ENCODE assay signal across 20 cellular contexts in genomic region chr11:20037358-20037757, GRCh38.
DNase-seq lines count a peak whose midpoint lies in the region; ATAC-seq, FAIRE-seq and TF ChIP-seq lines count a peak whose summit lies in the region.
"Had no signal": no experiment of that assay in that cellular context is flagged by ENCODE, and none has a peak within 500 bp of the region (broad histone marks: within the 10 kb centered on the region; RNA-seq: fewer than 3 reads in every experiment).

No MANE protein-coding gene starts in this region.

- DNase-seq in HepG2 (ENCODE audit: low spot score): no peak
- no peak for DNase-seq in EL
- no peak for DNase-seq in middle frontal gyrus (ENCODE audit: extremely low spot score, low spot score)
- no peak for DNase-seq in thyroid gland
- no peak for DNase-seq in activated CD8-positive, alpha-beta T cell treated with anti-CD3 and anti-CD28 coated beads for 36 hours
- DNase-seq: activated CD4-positive, CD25-positive, alpha-beta regulatory T cell; activated CD8-positive, alpha-beta memory T cell treated with anti-CD3 and anti-CD28 coated beads, Interleukin-2, amount 50 U/mL, for 48 hours; BE2C; DND-41; heart right ventricle; islet precursor cell; KBM-7; mesendoderm; NCI-H1092; T-helper 2 cell had no signal

- peaks cover 3% of the 10 kb centered on the region for H3K27me3 Mint-ChIP-seq in activated CD8-positive, alpha-beta T cell treated with anti-CD3 and anti-CD28 coated beads for 36 hours

- H3K4me1 ChIP-seq in HepG2 (ENCODE audit: insufficient read depth, low read length) (peaks cover 74% of the 10 kb centered on the region), thyroid gland (peaks cover 16 to 19% of the 10 kb centered on the region in 2 donors)
- H3K4me1 ChIP-seq: BE2C had no signal

- WGBS in HepG2 (ENCODE audit: low lambda C conversion rate): 84% methylated on average over 2 of the region's 2 CpGs
- 56 to 57% methylated on average over 2 of the region's 2 CpGs for WGBS in thyroid gland, 2 donors

- TF ChIP-seq RAD21 in HepG2 (CRISPR knock-in tag; IDR thresholded peaks at IDR 0.05): no peak

- H3K4me3 ChIP-seq in HepG2 (replicated peaks in 1 of 3; ENCODE audit: insufficient read depth in 1 of 3, low read depth in 2 of 3, low read length in 3 of 3) (no peak overlapping the region), thyroid gland (replicated peaks in 1 of 3) (no peak overlapping the region)
- H3K4me3 ChIP-seq: heart right ventricle had no signal

- no peak overlapping the region for H3K9ac ChIP-seq in HepG2 (ENCODE audit: insufficient read depth, low read depth, low read length)

- no peaks in the 10 kb centered on the region for H3K9me3 Mint-ChIP-seq in activated CD8-positive, alpha-beta T cell treated with anti-CD3 and anti-CD28 coated beads for 36 hours
- H3K9me3 Mint-ChIP-seq: activated naive CD4-positive, alpha-beta T cell treated with anti-CD3 and anti-CD28 coated beads, Interleukin-2, amount 50 U/mL, for 72 hours had no signal

- POLR2A ChIA-PET in HepG2 (lab: Yijun Ruan, JAX): interaction anchor here (0.8 to 2.9 kb wide), 3 partner anchors 21 to 84 kb away, joined by 3 to 37 read pairs (median 4); no protein-coding TSS in a partner anchor
- POLR2A ChIA-PET in activated CD8-positive, alpha-beta T cell treated with anti-CD3 and anti-CD28 coated beads for 36 hours (lab: Charles Lee): no interaction called here

- H3K27me3 ChIP-seq in HepG2 (ENCODE audit: control insufficient read depth in 1 of 2, insufficient read depth in 2 of 2, low read length in 2 of 2) (no peaks in the 10 kb centered on the region), thyroid gland (no peaks in the 10 kb centered on the region)
- H3K27me3 ChIP-seq: BE2C, heart right ventricle had no signal

- H3K4me2 ChIP-seq in HepG2 (ENCODE audit: low read depth, low read length): no peak overlapping the region

- H2AFZ ChIP-seq in HepG2 (ENCODE audit: low read length): no peak overlapping the region

- no peak for TF ChIP-seq CTCF in HepG2 (CRISPR knock-in tag; IDR thresholded peaks at IDR 0.05)
- TF ChIP-seq CTCF in thyroid gland (IDR thresholded peaks at IDR 0.05): no peak
- TF ChIP-seq CTCF in activated CD8-positive, alpha-beta T cell treated with anti-CD3 and anti-CD28 coated beads for 36 hours (IDR thresholded peaks at IDR 0.05): no peak

- H3K36me3 Mint-ChIP-seq in activated CD8-positive, alpha-beta T cell treated with anti-CD3 and anti-CD28 coated beads for 36 hours (ENCODE audit: low read depth): no peaks in the 10 kb centered on the region
- H3K36me3 Mint-ChIP-seq: activated naive CD4-positive, alpha-beta T cell treated with anti-CD3 and anti-CD28 coated beads, Interleukin-2, amount 50 U/mL, for 72 hours had no signal

- H3K4me3 Mint-ChIP-seq in activated CD8-positive, alpha-beta T cell treated with anti-CD3 and anti-CD28 coated beads for 36 hours: no peak overlapping the region

- peaks cover 19 to 57% of the 10 kb centered on the region in 2 experiments for H3K36me3 ChIP-seq in HepG2 (replicated peaks in 1 of 2; ENCODE audit: control insufficient read depth in 1 of 2, insufficient read depth in 2 of 2, low read length in 2 of 2)
- H3K36me3 ChIP-seq in thyroid gland: no peaks in the 10 kb centered on the region
- H3K36me3 ChIP-seq: BE2C had no signal

- H3K27ac ChIP-seq in HepG2 (ENCODE audit: extremely low read length, insufficient read depth, low read length): peak overlapping the region; percentile 63
- peak overlapping the region in 1 of 3 donors; percentile 18 for H3K27ac ChIP-seq in thyroid gland
- H3K27ac ChIP-seq: heart right ventricle had no signal

- TF ChIP-seq EP300 in HepG2 (IDR thresholded peaks at IDR 0.05; ENCODE audit: low read depth in 2 of 2, low read length in 2 of 2) (no peak), HepG2 (CRISPR knock-in tag; IDR thresholded peaks at IDR 0.05; ENCODE audit: borderline replicate concordance) (no peak)

- no TSS peak for BruUV-seq in HepG2 (replicated peaks; lab: Mats Ljungman, UMichigan)

- TF ChIP-seq POLR2A in GM18505 (IDR thresholded peaks at IDR 0.05; ENCODE audit: borderline replicate concordance, extremely low read depth, insufficient read depth, insufficient read length) (no peak), HepG2 (IDR thresholded peaks at IDR 0.05; ENCODE audit: insufficient read depth in 1 of 2, low read depth in 2 of 2, low read length in 2 of 2) (no peak), thyroid gland (IDR thresholded peaks at IDR 0.05) (no peak)

- H3K79me2 ChIP-seq in HepG2 (ENCODE audit: insufficient read depth, low read length): peaks cover 52% of the 10 kb centered on the region

- intact Hi-C loops in HepG2 (cut with micrococcal nuclease; ENCODE audit: unreplicated experiment): loop anchor here (5.0 kb wide), 3 partner anchors 35 to 75 kb away; no protein-coding TSS in a partner anchor
- intact Hi-C loops in thyroid gland (cut with DNase I): no loop called here
- intact Hi-C loops in activated CD8-positive, alpha-beta T cell treated with anti-CD3 and anti-CD28 coated beads for 36 hours (cut with micrococcal nuclease): no loop called here

- no peaks in the 10 kb centered on the region for H4K20me1 ChIP-seq in HepG2 (ENCODE audit: insufficient read depth, low read length)

- no peak overlapping the region for H3K27ac Mint-ChIP-seq in activated CD8-positive, alpha-beta T cell treated with anti-CD3 and anti-CD28 coated beads for 36 hours
- H3K27ac Mint-ChIP-seq: activated naive CD4-positive, alpha-beta T cell treated with anti-CD3 and anti-CD28 coated beads, Interleukin-2, amount 50 U/mL, for 72 hours had no signal

- H3K4me1 Mint-ChIP-seq in activated CD8-positive, alpha-beta T cell treated with anti-CD3 and anti-CD28 coated beads for 36 hours (ENCODE audit: low read depth): peaks cover 2% of the 10 kb centered on the region

- CTCF ChIA-PET in HepG2 (lab: Yijun Ruan, JAX; ENCODE audit: low intra/inter-chr PET ratio, low total read pairs): no interaction called here
- CTCF ChIA-PET in activated CD8-positive, alpha-beta T cell treated with anti-CD3 and anti-CD28 coated beads for 36 hours (lab: Charles Lee): no interaction called here

- H3K9me3 ChIP-seq in HepG2 (ENCODE audit: low read length) (no peaks in the 10 kb centered on the region), thyroid gland (no peaks in the 10 kb centered on the region)
- H3K9me3 ChIP-seq: BE2C, heart right ventricle had no signal

- in situ Hi-C loops in HepG2 (cut with HindIII; ENCODE audit: extremely low pct_ligation_motif_present, low pct_unique_long_range_greater_than_20kb): no loop called here

- FAIRE-seq in HepG2 (lab: Jason Lieb, UNC): no peak
- FAIRE-seq: bronchial epithelial cell had no signal

- ATAC-seq in GM18505 (IDR thresholded peaks at IDR 0.05; ENCODE audit: unreplicated experiment) (peak; percentile 61), GM19463 (IDR thresholded peaks at IDR 0.05; ENCODE audit: unreplicated experiment) (peak; percentile 69), HG03025 (IDR thresholded peaks at IDR 0.05; ENCODE audit: low FRiP score, unreplicated experiment) (peak; percentile 46), HepG2 (no peak)
- no peak for ATAC-seq in activated CD8-positive, alpha-beta T cell treated with anti-CD3 and anti-CD28 coated beads for 36 hours
- ATAC-seq: heart right ventricle had no signal

TF ChIP-seq in HepG2, 621 proteins besides CTCF, POLR2A, EP300 and RAD21:
- no peak for TF ChIP-seq RFX5 (IDR thresholded peaks at IDR 0.05; ENCODE audit: low read depth, low read length)
- no peak for TF ChIP-seq ZBTB49 (CRISPR knock-in tag; IDR thresholded peaks at IDR 0.05; ENCODE audit: borderline replicate concordance)
- TF ChIP-seq E2F2 (CRISPR knock-in tag; IDR thresholded peaks at IDR 0.05; ENCODE audit: borderline replicate concordance): no peak

Comparison
In these comparisons a context has a peak if more than half of its experiments do, and no peak if none do; other contexts are left out.
1. ATAC-seq: peak in GM18505 (single experiment), GM19463 (single experiment) and HG03025 (single experiment); none in HepG2 (single experiment) and activated CD8-positive, alpha-beta T cell treated with anti-CD3 and anti-CD28 coated beads for 36 hours (single experiment).